Comparison of ENCODE assay signal across 1 cellular context in the genomic region with DNA sequence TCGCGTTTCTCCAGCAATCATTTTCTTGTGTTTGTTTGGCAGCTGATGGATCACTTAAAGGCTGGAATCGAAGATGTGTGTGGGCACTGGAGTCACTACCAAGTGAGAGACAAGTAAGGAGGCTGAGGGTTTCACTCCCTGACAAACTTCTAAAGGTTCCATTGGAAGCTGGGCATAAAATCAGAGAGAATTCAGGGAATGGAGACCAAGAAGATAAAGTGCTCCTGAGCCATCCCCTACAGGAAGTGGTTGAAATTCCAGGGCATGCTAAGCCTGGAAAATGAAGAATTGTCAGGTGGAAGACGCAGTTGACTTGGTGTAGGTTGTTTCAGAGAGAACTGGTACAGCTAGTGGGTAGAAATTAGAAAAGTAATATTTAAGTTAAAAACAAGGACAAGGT.
TF ChIP-seq lines count a peak whose summit lies in the region.

No MANE protein-coding gene starts in this region.

TF ChIP-seq in GM23338, 12 proteins besides CTCF, POLR2A, EP300 and RAD21:
- TF ChIP-seq, protein P1, sequence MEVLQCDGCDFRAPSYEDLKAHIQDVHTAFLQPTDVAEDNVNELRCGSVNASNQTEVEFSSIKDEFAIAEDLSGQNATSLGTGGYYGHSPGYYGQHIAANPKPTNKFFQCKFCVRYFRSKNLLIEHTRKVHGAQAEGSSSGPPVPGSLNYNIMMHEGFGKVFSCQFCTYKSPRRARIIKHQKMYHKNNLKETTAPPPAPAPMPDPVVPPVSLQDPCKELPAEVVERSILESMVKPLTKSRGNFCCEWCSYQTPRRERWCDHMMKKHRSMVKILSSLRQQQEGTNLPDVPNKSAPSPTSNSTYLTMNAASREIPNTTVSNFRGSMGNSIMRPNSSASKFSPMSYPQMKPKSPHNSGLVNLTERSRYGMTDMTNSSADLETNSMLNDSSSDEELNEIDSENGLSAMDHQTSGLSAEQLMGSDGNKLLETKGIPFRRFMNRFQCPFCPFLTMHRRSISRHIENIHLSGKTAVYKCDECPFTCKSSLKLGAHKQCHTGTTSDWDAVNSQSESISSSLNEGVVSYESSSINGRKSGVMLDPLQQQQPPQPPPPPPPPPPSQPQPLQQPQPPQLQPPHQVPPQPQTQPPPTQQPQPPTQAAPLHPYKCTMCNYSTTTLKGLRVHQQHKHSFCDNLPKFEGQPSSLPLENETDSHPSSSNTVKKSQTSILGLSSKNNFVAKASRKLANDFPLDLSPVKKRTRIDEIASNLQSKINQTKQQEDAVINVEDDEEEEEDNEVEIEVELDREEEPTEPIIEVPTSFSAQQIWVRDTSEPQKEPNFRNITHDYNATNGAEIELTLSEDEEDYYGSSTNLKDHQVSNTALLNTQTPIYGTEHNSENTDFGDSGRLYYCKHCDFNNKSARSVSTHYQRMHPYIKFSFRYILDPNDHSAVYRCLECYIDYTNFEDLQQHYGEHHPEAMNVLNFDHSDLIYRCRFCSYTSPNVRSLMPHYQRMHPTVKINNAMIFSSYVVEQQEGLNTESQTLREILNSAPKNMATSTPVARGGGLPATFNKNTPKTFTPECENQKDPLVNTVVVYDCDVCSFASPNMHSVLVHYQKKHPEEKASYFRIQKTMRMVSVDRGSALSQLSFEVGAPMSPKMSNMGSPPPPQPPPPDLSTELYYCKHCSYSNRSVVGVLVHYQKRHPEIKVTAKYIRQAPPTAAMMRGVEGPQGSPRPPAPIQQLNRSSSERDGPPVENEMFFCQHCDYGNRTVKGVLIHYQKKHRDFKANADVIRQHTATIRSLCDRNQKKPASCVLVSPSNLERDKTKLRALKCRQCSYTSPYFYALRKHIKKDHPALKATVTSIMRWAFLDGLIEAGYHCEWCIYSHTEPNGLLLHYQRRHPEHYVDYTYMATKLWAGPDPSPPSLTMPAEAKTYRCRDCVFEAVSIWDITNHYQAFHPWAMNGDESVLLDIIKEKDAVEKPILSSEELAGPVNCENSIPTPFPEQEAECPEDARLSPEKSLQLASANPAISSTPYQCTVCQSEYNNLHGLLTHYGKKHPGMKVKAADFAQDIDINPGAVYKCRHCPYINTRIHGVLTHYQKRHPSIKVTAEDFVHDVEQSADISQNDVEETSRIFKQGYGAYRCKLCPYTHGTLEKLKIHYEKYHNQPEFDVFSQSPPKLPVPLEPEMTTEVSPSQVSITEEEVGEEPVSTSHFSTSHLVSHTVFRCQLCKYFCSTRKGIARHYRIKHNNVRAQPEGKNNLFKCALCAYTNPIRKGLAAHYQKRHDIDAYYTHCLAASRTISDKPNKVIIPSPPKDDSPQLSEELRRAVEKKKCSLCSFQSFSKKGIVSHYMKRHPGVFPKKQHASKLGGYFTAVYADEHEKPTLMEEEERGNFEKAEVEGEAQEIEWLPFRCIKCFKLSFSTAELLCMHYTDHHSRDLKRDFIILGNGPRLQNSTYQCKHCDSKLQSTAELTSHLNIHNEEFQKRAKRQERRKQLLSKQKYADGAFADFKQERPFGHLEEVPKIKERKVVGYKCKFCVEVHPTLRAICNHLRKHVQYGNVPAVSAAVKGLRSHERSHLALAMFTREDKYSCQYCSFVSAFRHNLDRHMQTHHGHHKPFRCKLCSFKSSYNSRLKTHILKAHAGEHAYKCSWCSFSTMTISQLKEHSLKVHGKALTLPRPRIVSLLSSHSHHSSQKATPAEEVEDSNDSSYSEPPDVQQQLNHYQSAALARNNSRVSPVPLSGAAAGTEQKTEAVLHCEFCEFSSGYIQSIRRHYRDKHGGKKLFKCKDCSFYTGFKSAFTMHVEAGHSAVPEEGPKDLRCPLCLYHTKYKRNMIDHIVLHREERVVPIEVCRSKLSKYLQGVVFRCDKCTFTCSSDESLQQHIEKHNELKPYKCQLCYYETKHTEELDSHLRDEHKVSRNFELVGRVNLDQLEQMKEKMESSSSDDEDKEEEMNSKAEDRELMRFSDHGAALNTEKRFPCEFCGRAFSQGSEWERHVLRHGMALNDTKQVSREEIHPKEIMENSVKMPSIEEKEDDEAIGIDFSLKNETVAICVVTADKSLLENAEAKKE (CRISPR knock-in tag; IDR thresholded peaks at IDR 0.05): no peak
- TF ChIP-seq STAT1 (IDR thresholded peaks at IDR 0.05; ENCODE audit: unreplicated experiment): no peak
